In genomic region chr2:215764441-215765048, GRCh38 we compare ENCODE assay signal across 12 cellular contexts.
A peak's percentile ranks its signal among the peaks of the same experiment; 100 is the strongest.
DNase-seq lines count a peak whose midpoint lies in the region; ATAC-seq and TF ChIP-seq lines count a peak whose summit lies in the region.
"Had no signal": no experiment of that assay in that cellular context is flagged by ENCODE, and none has a peak within 500 bp of the region (broad histone marks: within the 10 kb centered on the region; RNA-seq: fewer than 3 reads in every experiment).

No MANE protein-coding gene starts in this region.

- in situ Hi-C loops in astrocyte of the spinal cord (cut with HindIII; ENCODE audit: low sequenced_read_pairs), result no loop called here

- H3K4me1 ChIP-seq in psoas muscle, result no peaks in the 10 kb centered on the region

- DNase-seq in AG04450 (ENCODE audit: low read depth, low spot score) (peak; percentile 53), HT1080 (ENCODE audit: low read depth) (peak; percentile 83), astrocyte of the spinal cord (ENCODE audit: low read depth, low spot score) (peak; percentile 66), kidney tubule cell (ENCODE audit: low spot score) (peak; percentile 84), DMS79 treated with DMSO at 0.1 percent for 48 hours (lab: John Stamatoyannopoulos, UW) (no peak), activated T-cell treated with anti-CD3 and anti-CD28 coated beads for 4 hours (no peak), psoas muscle (no peak)
- DNase-seq: activated T-cell treated with anti-CD3 and anti-CD28 coated beads, Interleukin-2, amount 50 U/mL, for 4 hours; posterior cingulate gyrus; stimulated activated CD4-positive, alpha-beta T cell treated with anti-CD3 and anti-CD28 coated beads, Interleukin-4, amount 100 ng/mL, for 4 hours; T-helper 9 cell had no signal

- intact Hi-C loops in psoas muscle (cut with DNase I), result no loop called here

- POLR2A ChIA-PET in AG04450 (lab: Yijun Ruan, JAX), result interaction anchor here (1.0 to 1.4 kb wide), 4 partner anchors 13 to 104 kb away, joined by 3 to 4 read pairs (median 3); no protein-coding TSS in a partner anchor

- TF ChIP-seq CTCF in AG04450 (IDR thresholded peaks at IDR 0.05; ENCODE audit: low read depth, low read length) (no peak), astrocyte of the spinal cord (IDR thresholded peaks at IDR 0.05; ENCODE audit: low read depth, low read length) (no peak), psoas muscle (IDR thresholded peaks at IDR 0.05) (no peak)

- H3K27me3 ChIP-seq in AG04450 (ENCODE audit: control insufficient read depth, insufficient read depth, low read length), result no peaks in the 10 kb centered on the region
- H3K27me3 ChIP-seq in psoas muscle (ENCODE audit: insufficient read depth in 3 of 3, low read length in 2 of 3), result no peaks in the 10 kb centered on the region

- H3K9me3 ChIP-seq in AG04450 (ENCODE audit: control insufficient read depth, insufficient read depth, low read length) (peaks cover 2% of the 10 kb centered on the region; the same call in 1 of the 2 replicates), psoas muscle (no peaks in the 10 kb centered on the region)

- H3K36me3 ChIP-seq in psoas muscle (ENCODE audit: insufficient read depth in 1 of 2, low read depth in 1 of 2), result no peaks in the 10 kb centered on the region

- H3K27ac ChIP-seq in AG04450 (ENCODE audit: low read depth, low read length) (peak overlapping the region; percentile 55), psoas muscle (no peak overlapping the region)

- no peak for ATAC-seq in HG03280 (IDR thresholded peaks at IDR 0.05; ENCODE audit: unreplicated experiment)
- ATAC-seq in psoas muscle, result no peak

- WGBS in psoas muscle, 3 donors, result 56 to 78% (median 70%) methylated on average over 1 of the region's 1 CpG

- H3K4me3 ChIP-seq in AG04450 (ENCODE audit: low read depth, low read length), result no peak overlapping the region
- no peak overlapping the region for H3K4me3 ChIP-seq in astrocyte of the spinal cord (ENCODE audit: low read depth, low read length)
- no peak overlapping the region for H3K4me3 ChIP-seq in psoas muscle

- CTCF ChIA-PET in AG04450 (lab: Charles Lee), result interaction anchor here (0.7 to 1.8 kb wide), 2 partner anchors 30 to 310 kb away, joined by 3 to 5 read pairs; no protein-coding TSS in a partner anchor

Comparison
In these comparisons a context has a peak if more than half of its experiments do, and no peak if none do; other contexts are left out.
1. DNase-seq: peak in AG04450 (single experiment), HT1080 (single experiment), astrocyte of the spinal cord (single experiment) and kidney tubule cell (single experiment); none in DMS79 treated with DMSO at 0.1 percent for 48 hours (single experiment), activated T-cell treated with anti-CD3 and anti-CD28 coated beads for 4 hours (single experiment) and psoas muscle (0 of 2).